2 cellular contexts compared by ENCODE assay signal in the genomic region with DNA sequence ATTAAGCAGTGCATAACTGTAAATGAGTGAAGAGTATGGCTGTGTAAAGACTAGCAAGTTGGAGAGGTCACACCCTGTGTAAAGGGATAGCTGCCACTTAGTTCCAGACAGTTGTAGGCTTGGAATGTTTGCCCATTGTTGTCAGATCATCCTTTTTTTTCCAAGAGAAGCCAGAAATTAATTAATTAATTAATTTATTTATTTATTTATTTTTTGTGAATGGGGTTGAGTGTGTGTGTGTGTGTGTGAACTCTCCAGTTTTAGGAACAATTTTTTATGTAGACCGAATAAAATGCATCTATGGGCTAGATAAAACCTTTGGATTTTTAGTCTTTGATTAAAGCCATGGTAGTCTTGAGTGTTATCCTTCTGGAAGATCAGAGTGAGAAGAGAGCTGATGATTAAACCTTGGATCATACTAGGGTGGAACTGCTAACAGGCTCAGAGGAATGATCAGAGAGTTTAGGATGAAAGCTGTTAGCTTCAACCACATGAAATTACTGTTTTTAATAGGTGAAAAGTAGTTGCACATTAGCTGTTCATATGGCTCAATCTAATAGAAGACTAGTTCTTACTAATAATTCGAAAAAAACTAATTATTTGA.
TF ChIP-seq lines count a peak whose summit lies in the region.

No MANE protein-coding gene starts in this region.

TF ChIP-seq in WTC11, 78 proteins besides CTCF, POLR2A, EP300 and RAD21 (continued from another document):
- TF ChIP-seq, protein P1, sequence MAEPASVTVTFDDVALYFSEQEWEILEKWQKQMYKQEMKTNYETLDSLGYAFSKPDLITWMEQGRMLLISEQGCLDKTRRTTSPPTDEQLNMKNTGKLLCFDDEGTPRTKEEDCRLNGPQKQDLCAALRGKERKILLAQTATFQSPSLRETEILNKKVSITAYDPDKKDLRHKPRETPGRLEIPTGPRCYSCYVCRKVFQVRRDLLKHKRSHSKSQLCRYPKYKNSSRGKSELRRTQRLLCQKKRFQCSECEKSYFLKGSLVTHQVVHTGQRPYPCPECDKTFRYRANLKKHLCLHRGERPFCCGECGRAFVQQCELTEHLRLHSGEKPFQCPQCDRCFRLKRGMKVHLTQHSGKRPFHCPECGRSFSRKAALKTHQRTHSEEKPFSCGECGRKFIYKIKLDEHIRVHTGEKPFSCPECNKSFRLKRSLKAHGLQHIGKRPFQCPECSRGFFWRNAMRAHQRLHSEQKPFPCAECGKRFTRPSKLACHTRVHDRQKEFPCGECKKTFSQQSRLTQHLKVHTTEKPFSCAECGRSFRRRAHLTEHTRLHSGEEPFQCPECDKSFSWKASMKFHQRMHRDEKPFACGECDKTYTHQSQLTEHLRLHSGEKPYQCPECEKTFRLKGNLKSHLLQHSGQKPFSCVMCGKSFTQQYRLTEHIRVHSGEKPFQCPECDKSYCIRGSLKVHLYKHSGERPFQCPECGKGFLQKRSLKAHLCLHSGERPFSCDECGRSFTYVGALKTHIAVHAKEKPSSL (CRISPR knock-in tag; conservative IDR thresholded peaks at IDR 0.05) = no peak

TF ChIP-seq in HepG2, 621 proteins besides CTCF, POLR2A, EP300 and RAD21 (continued from another document):
- TF ChIP-seq ZXDC (CRISPR knock-in tag; IDR thresholded peaks at IDR 0.05) (no peak), ZNF784 (CRISPR knock-in tag; IDR thresholded peaks at IDR 0.05; ENCODE audit: borderline replicate concordance) (no peak), MAFF (IDR thresholded peaks at IDR 0.05; ENCODE audit: low read depth, low read length) (no peak), ZMYM2 (CRISPR knock-in tag; IDR thresholded peaks at IDR 0.05) (no peak), MLXIP (CRISPR knock-in tag; IDR thresholded peaks at IDR 0.05; ENCODE audit: borderline replicate concordance) (no peak), ZNF841 (CRISPR knock-in tag; IDR thresholded peaks at IDR 0.05; ENCODE audit: borderline replicate concordance) (no peak), ARID3A (IDR thresholded peaks at IDR 0.05; ENCODE audit: low read depth, low read length) (no peak), ELF4 (CRISPR knock-in tag; IDR thresholded peaks at IDR 0.05; ENCODE audit: borderline replicate concordance) (no peak), ASH2L (IDR thresholded peaks at IDR 0.05; ENCODE audit: insufficient read length, low read depth, low read length) (no peak), ZNF318 (CRISPR knock-in tag; IDR thresholded peaks at IDR 0.05) (no peak), ZBTB2 (CRISPR knock-in tag; IDR thresholded peaks at IDR 0.05; ENCODE audit: low read depth) (no peak), SATB2 (CRISPR knock-in tag; IDR thresholded peaks at IDR 0.05) (no peak), SRSF4 (IDR thresholded peaks at IDR 0.05; ENCODE audit: low read depth, low read length, poor library complexity, severe bottlenecking) (no peak), ZNF589 (CRISPR knock-in tag; conservative IDR thresholded peaks at IDR 0.05) (no peak), ATRX (CRISPR knock-in tag; IDR thresholded peaks at IDR 0.05; ENCODE audit: borderline replicate concordance) (no peak)
- TF ChIP-seq, protein P2, sequence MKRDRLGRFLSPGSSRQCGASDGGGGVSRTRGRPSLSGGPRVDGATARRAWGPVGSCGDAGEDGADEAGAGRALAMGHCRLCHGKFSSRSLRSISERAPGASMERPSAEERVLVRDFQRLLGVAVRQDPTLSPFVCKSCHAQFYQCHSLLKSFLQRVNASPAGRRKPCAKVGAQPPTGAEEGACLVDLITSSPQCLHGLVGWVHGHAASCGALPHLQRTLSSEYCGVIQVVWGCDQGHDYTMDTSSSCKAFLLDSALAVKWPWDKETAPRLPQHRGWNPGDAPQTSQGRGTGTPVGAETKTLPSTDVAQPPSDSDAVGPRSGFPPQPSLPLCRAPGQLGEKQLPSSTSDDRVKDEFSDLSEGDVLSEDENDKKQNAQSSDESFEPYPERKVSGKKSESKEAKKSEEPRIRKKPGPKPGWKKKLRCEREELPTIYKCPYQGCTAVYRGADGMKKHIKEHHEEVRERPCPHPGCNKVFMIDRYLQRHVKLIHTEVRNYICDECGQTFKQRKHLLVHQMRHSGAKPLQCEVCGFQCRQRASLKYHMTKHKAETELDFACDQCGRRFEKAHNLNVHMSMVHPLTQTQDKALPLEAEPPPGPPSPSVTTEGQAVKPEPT (CRISPR knock-in tag; IDR thresholded peaks at IDR 0.05; ENCODE audit: low read depth) = no peak
